Comparison of ENCODE assay signal across 15 cellular contexts in the genomic region with DNA sequence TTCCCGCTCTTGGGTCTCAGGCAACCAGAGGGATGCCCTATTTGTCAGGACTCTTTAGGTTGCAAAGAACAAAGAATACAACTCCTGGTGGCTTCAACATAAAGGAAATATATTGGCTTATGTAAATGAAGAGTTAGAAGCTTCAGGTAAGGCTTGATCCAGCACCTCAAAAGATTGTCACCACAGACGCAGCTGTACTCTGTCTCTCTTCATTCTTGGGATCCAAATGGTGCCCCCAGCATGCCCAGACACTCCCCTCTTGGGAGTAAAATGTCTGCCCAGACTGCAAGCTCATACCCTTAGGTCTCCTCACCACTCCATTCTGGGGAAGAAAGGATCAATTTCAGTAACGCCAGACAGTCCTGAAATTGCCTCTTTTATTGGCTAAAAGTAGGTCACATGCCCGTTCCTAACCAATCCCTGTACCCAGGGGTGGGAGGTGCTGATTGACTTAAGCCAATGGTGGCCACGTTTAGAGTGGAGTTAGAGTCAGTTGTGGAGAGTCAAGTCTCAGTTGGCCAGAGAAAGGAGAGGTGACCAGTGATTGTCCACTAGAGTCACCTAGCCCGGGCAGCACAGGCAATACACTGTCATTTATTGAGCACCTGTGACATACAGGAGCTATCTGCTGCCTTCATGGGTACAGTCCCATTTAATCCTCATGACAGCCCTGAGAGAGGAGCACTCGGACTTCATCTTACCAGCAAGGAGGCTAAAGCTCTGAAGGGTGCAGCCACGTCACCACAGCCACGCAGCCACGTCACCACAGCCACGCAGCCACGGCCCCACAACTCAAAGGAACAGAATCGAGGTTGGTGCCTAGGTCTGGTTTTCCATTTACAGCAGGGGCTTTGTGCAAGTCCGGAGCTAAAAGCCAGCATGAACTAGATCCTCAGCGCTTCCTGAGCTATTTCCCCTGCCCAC.
"Had no signal": no experiment of that assay in that cellular context is flagged by ENCODE, and none has a peak within 500 bp of the region (broad histone marks: within the 10 kb centered on the region; RNA-seq: fewer than 3 reads in every experiment).

No MANE protein-coding gene starts in this region.

- H3K27me3 ChIP-seq: colonic mucosa, pancreas, transverse colon had no signal

- H3K4me1 Mint-ChIP-seq: activated CD4-positive, alpha-beta memory T cell treated with anti-CD3 and anti-CD28 coated beads, Interleukin-2, amount 10 ng/mL, durations not matched to agents 7 days and 5 days; activated naive CD4-positive, alpha-beta T cell treated with anti-CD3 and anti-CD28 coated beads, Interleukin-2, amount 10 ng/mL, durations not matched to agents 7 days and 5 days; stimulated activated memory B cell treated with anti-CD40 and anti-IgM and Interleukin-4, amounts not matched to agents 10 μg/mL and 1 μg/mL and 100 μg/mL, for 72 hours had no signal

- H3K4me3 ChIP-seq: colonic mucosa, heart left ventricle, left lung, pancreas, transverse colon had no signal

- H3K27ac Mint-ChIP-seq: activated CD4-positive, alpha-beta memory T cell treated with anti-CD3 and anti-CD28 coated beads, Interleukin-2, amount 10 ng/mL, durations not matched to agents 7 days and 5 days; activated naive CD4-positive, alpha-beta T cell treated with anti-CD3 and anti-CD28 coated beads, Interleukin-2, amount 10 ng/mL, durations not matched to agents 7 days and 5 days; stimulated activated memory B cell treated with anti-CD40 and anti-IgM and Interleukin-4, amounts not matched to agents 10 μg/mL and 1 μg/mL and 100 μg/mL, for 72 hours had no signal

- H3K9me3 ChIP-seq: colonic mucosa, left lung, pancreas had no signal

- H3K4me1 ChIP-seq: colonic mucosa, heart left ventricle, left lung, pancreas, transverse colon had no signal

- H3K27ac ChIP-seq: colonic mucosa, heart left ventricle, left lung, pancreas, transverse colon, VCaP had no signal

- H3K4me3 Mint-ChIP-seq: activated CD4-positive, alpha-beta memory T cell treated with anti-CD3 and anti-CD28 coated beads, Interleukin-2, amount 10 ng/mL, durations not matched to agents 7 days and 5 days; activated naive CD4-positive, alpha-beta T cell treated with anti-CD3 and anti-CD28 coated beads, Interleukin-2, amount 10 ng/mL, durations not matched to agents 7 days and 5 days; neural crest cell; stimulated activated memory B cell treated with anti-CD40 and anti-IgM and Interleukin-4, amounts not matched to agents 10 μg/mL and 1 μg/mL and 100 μg/mL, for 72 hours had no signal

- H3K36me3 ChIP-seq: colonic mucosa, heart left ventricle, left lung, pancreas, transverse colon had no signal

- ATAC-seq: heart left ventricle; left lung; pancreas; stimulated activated memory B cell treated with anti-CD40 and anti-IgM and Interleukin-4, amounts not matched to agents 10 μg/mL and 1 μg/mL and 100 μg/mL, for 72 hours had no signal

- DNase-seq: activated CD4-positive, alpha-beta memory T cell treated with anti-CD3 and anti-CD28 coated beads, Interleukin-2, amount 10 ng/mL, durations not matched to agents 7 days and 5 days; activated naive CD4-positive, alpha-beta T cell treated with anti-CD3 and anti-CD28 coated beads, Interleukin-2, amount 10 ng/mL, durations not matched to agents 7 days and 5 days; colonic mucosa; effector CD8-positive, alpha-beta T cell; left lung; mesenchymal stem cell; retina; small intestine; T-helper 1 cell had no signal
